In the genomic region with DNA sequence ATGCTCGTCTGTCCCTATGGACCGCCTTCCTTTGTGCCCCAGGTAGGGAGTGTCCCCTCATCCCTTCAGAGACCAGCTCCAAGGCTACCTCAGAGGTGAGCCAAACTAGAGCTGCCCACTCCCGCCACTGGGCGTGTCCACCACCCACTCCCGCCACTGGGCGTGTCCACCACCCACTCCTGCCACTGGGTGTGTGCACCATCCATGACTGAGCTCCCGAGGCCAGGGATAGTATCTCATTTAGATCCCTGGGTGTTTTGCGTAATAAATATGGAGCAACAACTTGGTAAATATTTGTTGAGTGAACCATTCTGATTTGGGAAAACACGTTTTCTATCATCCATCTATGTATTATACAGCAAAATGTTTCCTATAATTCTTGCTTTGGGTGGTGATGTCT, we compare ENCODE assay signal across 17 cellular contexts.
DNase-seq lines count a peak whose midpoint lies in the region; ATAC-seq, FAIRE-seq and TF ChIP-seq lines count a peak whose summit lies in the region.
"Had no signal": no experiment of that assay in that cellular context is flagged by ENCODE, and none has a peak within 500 bp of the region (broad histone marks: within the 10 kb centered on the region; RNA-seq: fewer than 3 reads in every experiment).

No MANE protein-coding gene starts in this region.

- no peak overlapping the region for H4K8ac ChIP-seq in IMR-90 (ENCODE audit: low read depth in 2 of 2, low read length in 2 of 2)

- 100% methylated on average over 2 of the region's 9 CpGs; no CpG with 5 or more reads in 1 of the 2 experiments for WGBS in IMR-90 (ENCODE audit: extremely low coverage in 2 of 2, insufficient read length in 1 of 2), 2 experiments

- H3K36me3 ChIP-seq in IMR-90 (ENCODE audit: control insufficient read depth, insufficient read depth, low read length) (no peaks in the 10 kb centered on the region), bronchial epithelial cell (ENCODE audit: control insufficient read depth, insufficient read depth, low read length) (no peaks in the 10 kb centered on the region)
- H3K36me3 ChIP-seq: MG63, SJCRH30 had no signal

- no peak overlapping the region for H3K9ac ChIP-seq in IMR-90 (ENCODE audit: low read depth, low read length)

- no peak overlapping the region for H4K5ac ChIP-seq in IMR-90 (ENCODE audit: low read depth, low read length)

- FAIRE-seq in bronchial epithelial cell (lab: Jason Lieb, UNC), result no peak

- peaks cover 3% of the 10 kb centered on the region for H3K27me3 Mint-ChIP-seq in nephron progenitor cell (ENCODE audit: low read depth, poor library complexity)
- peaks cover 30% of the 10 kb centered on the region for H3K27me3 Mint-ChIP-seq in activated CD8-positive, alpha-beta T cell treated with anti-CD3 and anti-CD28 coated beads for 36 hours

- H3K4me2 ChIP-seq in IMR-90 (ENCODE audit: low read depth, low read length), result no peak overlapping the region

- H3K9me3 ChIP-seq in IMR-90 (ENCODE audit: control insufficient read depth, insufficient read depth, low read length), result no peaks in the 10 kb centered on the region
- H3K9me3 ChIP-seq: MG63 had no signal

- CTCF ChIA-PET in IMR-90 (lab: Yijun Ruan, JAX), result interaction anchor here (4.4 kb wide), 1 partner anchor 432 kb away, joined by 55 read pairs; no protein-coding TSS in a partner anchor
- CTCF ChIA-PET in activated CD8-positive, alpha-beta T cell treated with anti-CD3 and anti-CD28 coated beads for 36 hours (lab: Charles Lee), result interaction anchor here (2.2 to 4.6 kb wide), 2 partner anchors 308 to 431 kb away, joined by 11 to 65 read pairs; no protein-coding TSS in a partner anchor

- dilution Hi-C loops in IMR-90 (cut with HindIII; ENCODE audit: low sequenced_read_pairs, unreplicated experiment), result no loop called here

- intact Hi-C loops in IMR-90 (cut with micrococcal nuclease), result no loop called here
- intact Hi-C loops in activated CD8-positive, alpha-beta T cell treated with anti-CD3 and anti-CD28 coated beads for 36 hours (cut with micrococcal nuclease), result no loop called here

- H2AK9ac ChIP-seq in IMR-90 (replicated peaks; ENCODE audit: low read depth, low read length, poor library complexity), result peak overlapping the region; percentile 51

- H2AFZ ChIP-seq in IMR-90 (replicated peaks; ENCODE audit: low read length, poor library complexity), result no peak overlapping the region

- peaks cover 42% of the 10 kb centered on the region for H3K9me3 Mint-ChIP-seq in nephron progenitor cell
- H3K9me3 Mint-ChIP-seq in activated CD8-positive, alpha-beta T cell treated with anti-CD3 and anti-CD28 coated beads for 36 hours, result no peaks in the 10 kb centered on the region
- H3K9me3 Mint-ChIP-seq: CD4-positive, alpha-beta T cell had no signal

- peaks cover 6 to 15% of the 10 kb centered on the region in 2 experiments; a peak in 3 of 4 replicates for H3K79me1 ChIP-seq in IMR-90 (ENCODE audit: low read depth in 1 of 2, low read length in 2 of 2)

- POLR2A ChIA-PET in IMR-90 (lab: Charles Lee; ENCODE audit: unreplicated experiment), result no interaction called here
- POLR2A ChIA-PET in activated CD8-positive, alpha-beta T cell treated with anti-CD3 and anti-CD28 coated beads for 36 hours (lab: Charles Lee), result no interaction called here

- H3K4me1 ChIP-seq in IMR-90 (ENCODE audit: control insufficient read depth, insufficient read depth, low read length), result peaks cover 10% of the 10 kb centered on the region

- H4K91ac ChIP-seq in IMR-90 (ENCODE audit: insufficient read depth, low read depth, low read length), result no peak overlapping the region

- no peak overlapping the region for H3K14ac ChIP-seq in IMR-90 (replicated peaks; ENCODE audit: low read depth, low read length)

- no peak overlapping the region for H3K4me3 Mint-ChIP-seq in nephron progenitor cell
- H3K4me3 Mint-ChIP-seq in activated CD8-positive, alpha-beta T cell treated with anti-CD3 and anti-CD28 coated beads for 36 hours, result no peak overlapping the region
- H3K4me3 Mint-ChIP-seq: B cell; CD4-positive, alpha-beta T cell had no signal

- peaks cover 52% of the 10 kb centered on the region for H3K4me1 Mint-ChIP-seq in nephron progenitor cell
- peaks cover 18% of the 10 kb centered on the region for H3K4me1 Mint-ChIP-seq in activated CD8-positive, alpha-beta T cell treated with anti-CD3 and anti-CD28 coated beads for 36 hours (ENCODE audit: low read depth)

- no TSS peak for BruUV-seq in IMR-90 (replicated peaks; lab: Mats Ljungman, UMichigan)

- no peak overlapping the region for H2AK5ac ChIP-seq in IMR-90 (ENCODE audit: low read depth, low read length)

- H3K23ac ChIP-seq in IMR-90 (ENCODE audit: low read depth, low read length), result no peak overlapping the region

- TF ChIP-seq CTCF in AG10803 (conservative IDR thresholded peaks at IDR 0.05; ENCODE audit: low read length) (no peak), IMR-90 (conservative IDR thresholded peaks at IDR 0.05; ENCODE audit: low read depth, low read length) (no peak), bronchial epithelial cell (IDR thresholded peaks at IDR 0.05; ENCODE audit: insufficient read depth, low read length, severe bottlenecking) (no peak), nephron progenitor cell (IDR thresholded peaks at IDR 0.05) (no peak)
- no peak for TF ChIP-seq CTCF in activated CD8-positive, alpha-beta T cell treated with anti-CD3 and anti-CD28 coated beads for 36 hours (IDR thresholded peaks at IDR 0.05)

- no peak overlapping the region for H2BK120ac ChIP-seq in IMR-90 (ENCODE audit: low read depth, low read length)

- TF ChIP-seq RAD21 in IMR-90 (IDR thresholded peaks at IDR 0.05; ENCODE audit: low read length), result no peak

- in situ Hi-C loops in IMR-90 (cut with MboI; ENCODE audit: low sequenced_read_pairs), result loop anchor here (5.0 to 10.0 kb wide), 2 partner anchors 310 to 498 kb away; no protein-coding TSS in a partner anchor

- H2BK20ac ChIP-seq in IMR-90 (ENCODE audit: low read depth, low read length), result no peak overlapping the region

- H3K27ac Mint-ChIP-seq in nephron progenitor cell, result peak overlapping the region; percentile 88
- H3K27ac Mint-ChIP-seq in activated CD8-positive, alpha-beta T cell treated with anti-CD3 and anti-CD28 coated beads for 36 hours, result no peak overlapping the region
- H3K27ac Mint-ChIP-seq: B cell; CD4-positive, alpha-beta T cell had no signal

- H3K27me3 ChIP-seq in IMR-90 (ENCODE audit: control insufficient read depth, insufficient read depth, low read length), result no peaks in the 10 kb centered on the region
- H3K27me3 ChIP-seq in bronchial epithelial cell (ENCODE audit: control insufficient read depth, insufficient read depth, low read length), result no peaks in the 10 kb centered on the region
- H3K27me3 ChIP-seq: MG63, SJCRH30 had no signal

- H3K9me1 ChIP-seq in IMR-90 (ENCODE audit: insufficient read depth, low read length), result peaks cover 5% of the 10 kb centered on the region

- no peak overlapping the region for H2BK15ac ChIP-seq in IMR-90 (ENCODE audit: low read depth, low read length)

- no peak for TF ChIP-seq POLR2A in IMR-90 (IDR thresholded peaks at IDR 0.05; ENCODE audit: low read depth, low read length)

- ATAC-seq in IMR-90 (ENCODE audit: low read depth), result no peak
- no peak for ATAC-seq in activated CD8-positive, alpha-beta T cell treated with anti-CD3 and anti-CD28 coated beads for 36 hours

- H3K36me3 Mint-ChIP-seq in nephron progenitor cell (ENCODE audit: low read depth), result peaks cover 65% of the 10 kb centered on the region
- no peaks in the 10 kb centered on the region for H3K36me3 Mint-ChIP-seq in activated CD8-positive, alpha-beta T cell treated with anti-CD3 and anti-CD28 coated beads for 36 hours (ENCODE audit: low read depth)

- H3K4me3 ChIP-seq in AG10803 (ENCODE audit: low read length), result no peak overlapping the region
- H3K4me3 ChIP-seq in IMR-90 (ENCODE audit: insufficient read depth, low read depth, low read length), result no peak overlapping the region
- no peak overlapping the region for H3K4me3 ChIP-seq in bronchial epithelial cell (ENCODE audit: low read depth, low read length)
- H3K4me3 ChIP-seq: MG63, SJCRH30 had no signal

- H3K56ac ChIP-seq in IMR-90 (ENCODE audit: extremely low read depth, insufficient read depth, low read length), result no peak overlapping the region

- DNase-seq in AG10803 (ENCODE audit: low read depth), result peak; percentile 4
- DNase-seq in IMR-90, result no peak
- DNase-seq in bronchial epithelial cell (ENCODE audit: low read depth), result peak; percentile 53
- DNase-seq in nephron progenitor cell, result no peak
- no peak for DNase-seq in GF-D8 (lab: John Stamatoyannopoulos, UW)
- DNase-seq in GM19238 (ENCODE audit: insufficient read length, low spot score), result no peak
- DNase-seq in activated CD8-positive, alpha-beta T cell treated with anti-CD3 and anti-CD28 coated beads for 36 hours, result no peak
- DNase-seq: ACHN; CD4-positive, alpha-beta T cell; HCEC 1CT; MG63; NCI-H1092; NCI-H524 treated with DMSO at 0.1 percent for 48 hours; OCI-M1; SJCRH30 had no signal

- H3K27ac ChIP-seq in IMR-90 (ENCODE audit: insufficient read depth, low read length), result no peak overlapping the region
- H3K27ac ChIP-seq: RWPE1, SJCRH30 had no signal

- peaks cover 5% of the 10 kb centered on the region; the same call in 1 of the 2 replicates for H4K20me1 ChIP-seq in IMR-90 (ENCODE audit: insufficient read depth, low read length)

- no peak overlapping the region for H3K4ac ChIP-seq in IMR-90 (ENCODE audit: low read depth, low read length)

- H2BK5ac ChIP-seq in IMR-90 (ENCODE audit: low read depth, low read length, poor library complexity, severe bottlenecking), result no peak overlapping the region

- no peak overlapping the region for H3K18ac ChIP-seq in IMR-90 (ENCODE audit: low read depth, low read length)

TF ChIP-seq in IMR-90, 13 proteins besides CTCF, POLR2A, EP300 and RAD21 (continues in another document):
- TF ChIP-seq RCOR1 (IDR thresholded peaks at IDR 0.05; ENCODE audit: insufficient replicate concordance, low read length) (no peak), MAZ (IDR thresholded peaks at IDR 0.05; ENCODE audit: borderline replicate concordance, low read depth, low read length) (no peak), SMC3 (IDR thresholded peaks at IDR 0.05; ENCODE audit: low read depth, low read length) (no peak), RFX5 (IDR thresholded peaks at IDR 0.05; ENCODE audit: low read depth, low read length) (no peak), FOS (IDR thresholded peaks at IDR 0.05; ENCODE audit: low read depth, low read length) (no peak), NFE2L2 (IDR thresholded peaks at IDR 0.05; ENCODE audit: low read depth, low read length) (no peak), MXI1 (IDR thresholded peaks at IDR 0.05; ENCODE audit: borderline replicate concordance, low read depth, low read length) (no peak)
- TF ChIP-seq, protein P1, sequence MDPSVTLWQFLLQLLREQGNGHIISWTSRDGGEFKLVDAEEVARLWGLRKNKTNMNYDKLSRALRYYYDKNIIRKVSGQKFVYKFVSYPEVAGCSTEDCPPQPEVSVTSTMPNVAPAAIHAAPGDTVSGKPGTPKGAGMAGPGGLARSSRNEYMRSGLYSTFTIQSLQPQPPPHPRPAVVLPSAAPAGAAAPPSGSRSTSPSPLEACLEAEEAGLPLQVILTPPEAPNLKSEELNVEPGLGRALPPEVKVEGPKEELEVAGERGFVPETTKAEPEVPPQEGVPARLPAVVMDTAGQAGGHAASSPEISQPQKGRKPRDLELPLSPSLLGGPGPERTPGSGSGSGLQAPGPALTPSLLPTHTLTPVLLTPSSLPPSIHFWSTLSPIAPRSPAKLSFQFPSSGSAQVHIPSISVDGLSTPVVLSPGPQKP (IDR thresholded peaks at IDR 0.05; ENCODE audit: borderline replicate concordance, low read depth, low read length), result no peak

Comparison
In these comparisons a context has a peak if more than half of its experiments do, and no peak if none do; other contexts are left out.
1. DNase-seq: peak in AG10803 (single experiment) and bronchial epithelial cell (single experiment); none in IMR-90 (single experiment), nephron progenitor cell (single experiment), GF-D8 (single experiment), GM19238 (single experiment) and activated CD8-positive, alpha-beta T cell treated with anti-CD3 and anti-CD28 coated beads for 36 hours (single experiment).